1 cellular context compared by ENCODE assay signal in the genomic region with DNA sequence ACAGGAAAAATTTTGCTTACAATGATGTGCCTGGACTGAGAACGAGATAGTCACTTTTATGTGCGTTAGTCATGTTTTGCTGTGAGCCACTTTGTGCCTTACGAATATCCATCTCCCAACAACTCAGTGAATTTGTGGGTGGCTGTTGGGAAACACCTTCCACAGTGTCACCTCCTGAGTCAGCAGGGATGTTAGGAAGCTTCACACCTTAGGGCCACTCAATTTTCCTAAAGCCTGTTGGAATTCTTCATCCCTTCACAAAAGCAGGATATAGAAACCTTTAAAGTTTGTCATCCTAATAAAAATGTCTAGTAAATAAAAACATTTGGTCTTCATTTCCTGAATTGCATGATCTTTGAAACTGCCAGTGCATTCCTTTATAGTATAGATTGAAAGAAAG.
TF ChIP-seq lines count a peak whose summit lies in the region.

No MANE protein-coding gene starts in this region.

TF ChIP-seq in IMR-90, 13 proteins besides CTCF, POLR2A, EP300 and RAD21:
- TF ChIP-seq MAZ (IDR thresholded peaks at IDR 0.05; ENCODE audit: borderline replicate concordance, low read depth, low read length) = no peak
- TF ChIP-seq CHD1 (IDR thresholded peaks at IDR 0.05; ENCODE audit: low read depth, low read length) = no peak
- TF ChIP-seq MAFK (IDR thresholded peaks at IDR 0.05; ENCODE audit: low read depth, low read length) = no peak
- TF ChIP-seq RFX5 (IDR thresholded peaks at IDR 0.05; ENCODE audit: low read depth, low read length) = no peak
- no peak for TF ChIP-seq RCOR1 (IDR thresholded peaks at IDR 0.05; ENCODE audit: insufficient replicate concordance, low read length)
- TF ChIP-seq BHLHE40 (IDR thresholded peaks at IDR 0.05; ENCODE audit: low read depth, low read length) = no peak
- no peak for TF ChIP-seq NFE2L2 (IDR thresholded peaks at IDR 0.05; ENCODE audit: low read depth, low read length)
- TF ChIP-seq SMC3 (IDR thresholded peaks at IDR 0.05; ENCODE audit: low read depth, low read length) = no peak
- TF ChIP-seq FOS (IDR thresholded peaks at IDR 0.05; ENCODE audit: low read depth, low read length) = no peak
- TF ChIP-seq, protein P1, sequence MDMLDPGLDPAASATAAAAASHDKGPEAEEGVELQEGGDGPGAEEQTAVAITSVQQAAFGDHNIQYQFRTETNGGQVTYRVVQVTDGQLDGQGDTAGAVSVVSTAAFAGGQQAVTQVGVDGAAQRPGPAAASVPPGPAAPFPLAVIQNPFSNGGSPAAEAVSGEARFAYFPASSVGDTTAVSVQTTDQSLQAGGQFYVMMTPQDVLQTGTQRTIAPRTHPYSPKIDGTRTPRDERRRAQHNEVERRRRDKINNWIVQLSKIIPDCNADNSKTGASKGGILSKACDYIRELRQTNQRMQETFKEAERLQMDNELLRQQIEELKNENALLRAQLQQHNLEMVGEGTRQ (IDR thresholded peaks at IDR 0.05; ENCODE audit: low read depth, low read length) = no peak
- no peak for TF ChIP-seq CEBPB (IDR thresholded peaks at IDR 0.05; ENCODE audit: low read depth, low read length)
- no peak for TF ChIP-seq MXI1 (IDR thresholded peaks at IDR 0.05; ENCODE audit: borderline replicate concordance, low read depth, low read length)
- TF ChIP-seq, protein P2, sequence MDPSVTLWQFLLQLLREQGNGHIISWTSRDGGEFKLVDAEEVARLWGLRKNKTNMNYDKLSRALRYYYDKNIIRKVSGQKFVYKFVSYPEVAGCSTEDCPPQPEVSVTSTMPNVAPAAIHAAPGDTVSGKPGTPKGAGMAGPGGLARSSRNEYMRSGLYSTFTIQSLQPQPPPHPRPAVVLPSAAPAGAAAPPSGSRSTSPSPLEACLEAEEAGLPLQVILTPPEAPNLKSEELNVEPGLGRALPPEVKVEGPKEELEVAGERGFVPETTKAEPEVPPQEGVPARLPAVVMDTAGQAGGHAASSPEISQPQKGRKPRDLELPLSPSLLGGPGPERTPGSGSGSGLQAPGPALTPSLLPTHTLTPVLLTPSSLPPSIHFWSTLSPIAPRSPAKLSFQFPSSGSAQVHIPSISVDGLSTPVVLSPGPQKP (IDR thresholded peaks at IDR 0.05; ENCODE audit: borderline replicate concordance, low read depth, low read length) = no peak
